In genomic region chr5:107388111-107388861, GRCh38 we compare ENCODE assay signal across 1 cellular context.
TF ChIP-seq lines count a peak whose summit lies in the region.

No MANE protein-coding gene starts in this region.

TF ChIP-seq in GM23338, 12 proteins besides CTCF, POLR2A, EP300 and RAD21 (continued from another document):
- TF ChIP-seq ZNF462 (CRISPR knock-in tag; IDR thresholded peaks at IDR 0.05) = no peak
